ENCODE assay signal across 17 cellular contexts in the genomic region with DNA sequence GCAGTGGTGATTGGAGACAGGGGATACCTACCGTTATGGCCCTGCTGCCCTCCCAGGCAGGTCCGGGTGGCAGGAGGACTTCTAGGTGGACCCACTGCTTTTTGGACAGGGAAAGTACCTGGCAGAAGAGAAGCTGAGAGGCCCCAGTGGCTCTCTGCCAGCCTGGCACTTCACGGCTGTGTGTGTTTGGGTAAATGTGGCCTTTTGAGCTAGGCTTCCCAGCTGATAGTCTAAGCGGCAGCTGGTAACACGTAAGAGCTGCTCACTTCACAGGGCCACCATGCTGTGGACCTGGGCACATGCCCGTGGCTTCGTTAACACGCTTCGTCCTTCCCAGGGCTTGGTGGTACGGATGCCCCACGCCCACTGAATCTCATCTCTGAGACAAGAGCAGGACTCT.
DNase-seq lines count a peak whose midpoint lies in the region; ATAC-seq, FAIRE-seq and TF ChIP-seq lines count a peak whose summit lies in the region.
"Had no signal": no experiment of that assay in that cellular context is flagged by ENCODE, and none has a peak within 500 bp of the region (broad histone marks: within the 10 kb centered on the region; RNA-seq: fewer than 3 reads in every experiment).

No MANE protein-coding gene starts in this region.

- peak overlapping the region; percentile 17 for H2BK120ac ChIP-seq in trophoblast cell (ENCODE audit: insufficient read depth, low read length, poor library complexity)

- H3K4me3 Mint-ChIP-seq in mesothelial cell of epicardium, result no peak overlapping the region
- H3K4me3 Mint-ChIP-seq: CD4-positive, alpha-beta T cell had no signal

- POLR2A ChIA-PET in HepG2 (lab: Yijun Ruan, JAX), result no interaction called here

- no peak overlapping the region for H4K91ac ChIP-seq in trophoblast cell (ENCODE audit: low read depth, low read length)

- H3K27me3 ChIP-seq in right lobe of liver, result no peaks in the 10 kb centered on the region
- H3K27me3 ChIP-seq in HepG2 (ENCODE audit: control insufficient read depth in 1 of 2, insufficient read depth in 2 of 2, low read length in 2 of 2), result no peaks in the 10 kb centered on the region
- H3K27me3 ChIP-seq in body of pancreas, result no peaks in the 10 kb centered on the region
- H3K27me3 ChIP-seq in trophoblast cell (ENCODE audit: insufficient read depth, low read length), result no peaks in the 10 kb centered on the region

- no peaks in the 10 kb centered on the region for H3K79me2 ChIP-seq in HepG2 (ENCODE audit: insufficient read depth, low read length)
- peaks cover 3% of the 10 kb centered on the region for H3K79me2 ChIP-seq in trophoblast cell (ENCODE audit: control insufficient read depth, insufficient read depth, low read length, poor library complexity)

- in situ Hi-C loops in HepG2 (cut with HindIII; ENCODE audit: extremely low pct_ligation_motif_present, low pct_unique_long_range_greater_than_20kb), result no loop called here

- H2AFZ ChIP-seq in HepG2 (ENCODE audit: low read length) (no peak overlapping the region), trophoblast cell (ENCODE audit: insufficient read depth, low read length, poor library complexity) (no peak overlapping the region)
- H2AFZ ChIP-seq: GM23248 had no signal

- H3K4ac ChIP-seq in trophoblast cell (ENCODE audit: low read depth, low read length), result peak overlapping the region; percentile 75

- intact Hi-C loops in right lobe of liver (cut with DNase I), result no loop called here
- intact Hi-C loops in HepG2 (cut with micrococcal nuclease; ENCODE audit: unreplicated experiment), result no loop called here
- intact Hi-C loops in body of pancreas (cut with DNase I), result no loop called here

- FAIRE-seq in HepG2 (lab: Jason Lieb, UNC), result no peak
- FAIRE-seq: G401.6, GM12891 had no signal

- TF ChIP-seq EP300 in HepG2 (IDR thresholded peaks at IDR 0.05; ENCODE audit: low read depth in 2 of 2, low read length in 2 of 2) (no peak), HepG2 (CRISPR knock-in tag; IDR thresholded peaks at IDR 0.05; ENCODE audit: borderline replicate concordance) (no peak)

- H3K27ac ChIP-seq in right lobe of liver (no peak overlapping the region), HepG2 (ENCODE audit: extremely low read length, insufficient read depth, low read length) (no peak overlapping the region), body of pancreas (no peak overlapping the region), trophoblast cell (ENCODE audit: low read depth, low read length) (no peak overlapping the region)
- H3K27ac ChIP-seq: GM23248, SK-N-MC had no signal

- CTCF ChIA-PET in HepG2 (lab: Yijun Ruan, JAX; ENCODE audit: low intra/inter-chr PET ratio, low total read pairs), result no interaction called here

- no peak for TF ChIP-seq CTCF in right lobe of liver (IDR thresholded peaks at IDR 0.05)
- no peak for TF ChIP-seq CTCF in HepG2 (CRISPR knock-in tag; IDR thresholded peaks at IDR 0.05)
- TF ChIP-seq CTCF in body of pancreas (IDR thresholded peaks at IDR 0.05), result no peak
- TF ChIP-seq CTCF in mesothelial cell of epicardium (IDR thresholded peaks at IDR 0.05; ENCODE audit: unreplicated experiment), result no peak

- peak overlapping the region; percentile 49 for H2BK12ac ChIP-seq in trophoblast cell (ENCODE audit: low read length)

- H3K4me3 ChIP-seq in right lobe of liver, result no peak overlapping the region
- no peak overlapping the region for H3K4me3 ChIP-seq in HepG2 (replicated peaks in 1 of 3; ENCODE audit: insufficient read depth in 1 of 3, low read depth in 2 of 3, low read length in 3 of 3)
- H3K4me3 ChIP-seq in body of pancreas, result no peak overlapping the region
- no peak overlapping the region for H3K4me3 ChIP-seq in trophoblast cell (ENCODE audit: low read depth, low read length)
- H3K4me3 ChIP-seq: GM23248, SK-N-MC had no signal

- no peak overlapping the region for H4K12ac ChIP-seq in trophoblast cell (ENCODE audit: low read depth, low read length)

- no peaks in the 10 kb centered on the region for H4K20me1 ChIP-seq in HepG2 (ENCODE audit: insufficient read depth, low read length)

- ATAC-seq in right lobe of liver, result peak; percentile 75 to 92 (median 83)
- ATAC-seq in HepG2, result no peak
- ATAC-seq in body of pancreas, result no peak

- H3K79me1 ChIP-seq in trophoblast cell (ENCODE audit: low read length), result peaks cover 2% of the 10 kb centered on the region

- H2AK5ac ChIP-seq in trophoblast cell (ENCODE audit: low read length), result peak overlapping the region; percentile 29

- no peak overlapping the region for H3K9ac ChIP-seq in HepG2 (ENCODE audit: insufficient read depth, low read depth, low read length)
- H3K9ac ChIP-seq in trophoblast cell (ENCODE audit: low read length), result no peak overlapping the region
- H3K9ac ChIP-seq: GM23248 had no signal

- H3K9me3 Mint-ChIP-seq in mesothelial cell of epicardium, result peaks cover 39% of the 10 kb centered on the region
- H3K9me3 Mint-ChIP-seq: CD4-positive, alpha-beta T cell had no signal

- 63% methylated on average over 11 of the region's 11 CpGs for WGBS in right lobe of liver (ENCODE audit: insufficient coverage, low coverage, low lambda C conversion rate, missing lambda C conversion rate)
- WGBS in HepG2 (ENCODE audit: low lambda C conversion rate), result 100% methylated on average over 5 of the region's 11 CpGs
- 10 to 47% methylated on average over 2 to 11 of the region's 11 CpGs for WGBS in body of pancreas, 2 donors
- no CpG with 5 or more reads among the region's 11 CpGs for WGBS in trophoblast cell (ENCODE audit: extremely low coverage, insufficient coverage, insufficient read length)

- no peaks in the 10 kb centered on the region for H3K27me3 Mint-ChIP-seq in mesothelial cell of epicardium (ENCODE audit: low read depth)
- H3K27me3 Mint-ChIP-seq: CD4-positive, alpha-beta T cell had no signal

- peak overlapping the region; percentile 75 for H3K18ac ChIP-seq in trophoblast cell (ENCODE audit: low read length)

- peak overlapping the region; percentile 21 for H2BK5ac ChIP-seq in trophoblast cell (ENCODE audit: low read depth, low read length, poor library complexity)

- H3K23ac ChIP-seq in trophoblast cell (ENCODE audit: low read length), result no peak overlapping the region

- H3K9me3 ChIP-seq in right lobe of liver, result no peaks in the 10 kb centered on the region
- no peaks in the 10 kb centered on the region for H3K9me3 ChIP-seq in HepG2 (ENCODE audit: low read length)
- H3K9me3 ChIP-seq in body of pancreas, result no peaks in the 10 kb centered on the region
- H3K9me3 ChIP-seq in trophoblast cell (ENCODE audit: insufficient read depth, low read depth, low read length), result no peaks in the 10 kb centered on the region

- H3K4me2 ChIP-seq in HepG2 (ENCODE audit: low read depth, low read length) (no peak overlapping the region), trophoblast cell (ENCODE audit: low read length) (no peak overlapping the region)

- no peak for TF ChIP-seq RAD21 in HepG2 (CRISPR knock-in tag; IDR thresholded peaks at IDR 0.05)

- peaks cover 22% of the 10 kb centered on the region for H3K36me3 Mint-ChIP-seq in mesothelial cell of epicardium

- no TSS peak for BruUV-seq in HepG2 (replicated peaks; lab: Mats Ljungman, UMichigan)

- no peak overlapping the region for H3K27ac Mint-ChIP-seq in mesothelial cell of epicardium
- H3K27ac Mint-ChIP-seq: CD4-positive, alpha-beta T cell had no signal

- DNase-seq in right lobe of liver (peak; percentile 55 to 62 (median 62)), HepG2 (ENCODE audit: low spot score) (no peak), body of pancreas (peak in 3 of 4 donors; percentile 29 to 37 (median 30)), trophoblast cell (no peak), LoVo (ENCODE audit: low spot score) (no peak), mesothelial cell of epicardium (ENCODE audit: low spot score in 2 of 2, unreplicated experiment in 2 of 2) (no peak)
- no peak for DNase-seq in activated CD4-positive, alpha-beta T cell treated with anti-CD3 and anti-CD28 coated beads, Interleukin-2, amount 50 U/mL, for 1 hour
- DNase-seq: Calu3; CD4-positive, alpha-beta T cell; DMS79; GM23248; NCI-H2171 treated with DMSO at 0.1 percent for 48 hours; NCI-H510A treated with DMSO at 0.1 percent for 48 hours; NK-92 treated with Interleukin-12 subunit alpha and Interleukin-12 subunit beta, amount 100 ng/mL, for 24 hours had no signal

- TF ChIP-seq POLR2A in right lobe of liver (IDR thresholded peaks at IDR 0.05) (no peak), HepG2 (IDR thresholded peaks at IDR 0.05; ENCODE audit: insufficient read depth in 1 of 2, low read depth in 2 of 2, low read length in 2 of 2) (no peak), body of pancreas (IDR thresholded peaks at IDR 0.05) (no peak)

- H3K4me1 Mint-ChIP-seq in mesothelial cell of epicardium, result peaks cover 25% of the 10 kb centered on the region

- H3K36me3 ChIP-seq in right lobe of liver (no peaks in the 10 kb centered on the region), HepG2 (replicated peaks in 1 of 2; ENCODE audit: control insufficient read depth in 1 of 2, insufficient read depth in 2 of 2, low read length in 2 of 2) (no peaks in the 10 kb centered on the region), body of pancreas (replicated peaks in 1 of 2; ENCODE audit: insufficient read depth in 1 of 2, low read depth in 2 of 2) (no peaks in the 10 kb centered on the region), trophoblast cell (ENCODE audit: control insufficient read depth in 1 of 2, insufficient read depth in 2 of 2, low read length in 2 of 2) (peaks cover 14 to 25% of the 10 kb centered on the region in 2 experiments)

- H3K14ac ChIP-seq in trophoblast cell (ENCODE audit: low read length), result no peak overlapping the region

- no peak overlapping the region for H4K8ac ChIP-seq in trophoblast cell (ENCODE audit: low read depth, low read length)

- H3K4me1 ChIP-seq in right lobe of liver, result no peaks in the 10 kb centered on the region
- H3K4me1 ChIP-seq in HepG2 (ENCODE audit: insufficient read depth, low read length), result no peaks in the 10 kb centered on the region
- peaks cover 5% of the 10 kb centered on the region for H3K4me1 ChIP-seq in body of pancreas
- peaks cover 4 to 13% of the 10 kb centered on the region in 2 experiments for H3K4me1 ChIP-seq in trophoblast cell (ENCODE audit: control insufficient read depth in 1 of 2, insufficient read depth in 2 of 2, low read length in 2 of 2)

TF ChIP-seq in HepG2, 621 proteins besides CTCF, POLR2A, EP300 and RAD21:
- TF ChIP-seq ZMYM3 (CRISPR knock-in tag; IDR thresholded peaks at IDR 0.05) (no peak), ZNF740 (CRISPR knock-in tag; IDR thresholded peaks at IDR 0.05) (no peak), REPIN1 (CRISPR knock-in tag; IDR thresholded peaks at IDR 0.05; ENCODE audit: borderline replicate concordance, low read depth) (no peak), KLF9 (CRISPR knock-in tag; IDR thresholded peaks at IDR 0.05; ENCODE audit: low read depth) (no peak)

Comparison
In these comparisons a context has a peak if more than half of its experiments do, and no peak if none do; other contexts are left out.
1. ATAC-seq: peak in right lobe of liver (4 of 4); none in HepG2 (single experiment) and body of pancreas (single experiment).
2. DNase-seq: peak in right lobe of liver (3 of 3) and body of pancreas (3 of 4); none in HepG2 (single experiment), trophoblast cell (0 of 2), LoVo (single experiment), mesothelial cell of epicardium (0 of 2) and activated CD4-positive, alpha-beta T cell treated with anti-CD3 and anti-CD28 coated beads, Interleukin-2, amount 50 U/mL, for 1 hour (single experiment).